ENCODE assay signal across 10 cellular contexts in the genomic region with DNA sequence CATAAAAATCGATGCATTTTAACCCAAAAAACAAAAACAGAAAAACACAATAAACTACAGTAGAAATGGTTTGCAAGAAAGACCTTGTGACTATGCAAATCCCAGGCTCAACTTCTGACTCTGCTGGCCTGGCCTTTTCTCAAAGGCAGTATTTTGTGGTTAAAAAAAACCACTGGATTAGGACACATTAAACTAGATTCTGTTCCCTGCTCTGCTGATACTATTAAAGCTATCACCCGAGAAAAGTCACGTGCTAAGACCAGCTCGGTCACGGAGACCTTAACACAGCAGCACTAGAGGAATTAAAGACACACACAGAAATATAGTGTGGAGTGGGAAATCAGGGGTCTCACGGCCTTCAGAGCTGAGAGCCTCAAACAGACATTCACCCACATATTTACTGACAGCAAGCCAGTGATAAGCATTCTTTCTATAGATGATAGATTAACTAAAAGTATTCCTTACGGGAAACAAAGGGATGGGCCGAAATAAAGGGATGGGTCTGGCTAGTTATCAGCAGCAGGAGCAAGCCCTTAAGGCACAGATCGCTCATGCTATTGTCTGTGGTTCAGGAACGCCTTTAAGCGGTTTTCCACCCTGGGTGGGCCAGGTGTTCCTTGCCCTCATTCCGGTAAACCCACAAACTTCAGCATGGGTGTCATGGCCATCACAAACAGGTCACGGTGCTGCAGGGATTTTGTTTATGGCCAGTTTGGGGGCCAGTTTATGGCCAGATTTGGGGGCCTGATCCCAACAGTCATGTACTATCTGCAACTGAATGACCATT. TPM values are rescaled to one million over a fixed set of nuclear protein-coding genes. Genes with fewer than 3 reads are reported as not detected.
DNase-seq lines count a peak whose midpoint lies in the region; ATAC-seq and TF ChIP-seq lines count a peak whose summit lies in the region.
"Had no signal": no experiment of that assay in that cellular context is flagged by ENCODE, and none has a peak within 500 bp of the region (broad histone marks: within the 10 kb centered on the region; RNA-seq: fewer than 3 reads in every experiment).

No MANE protein-coding gene starts in this region.

- H3K36me3 ChIP-seq in HCT116 (ENCODE audit: control insufficient read depth in 1 of 2, insufficient read depth in 2 of 2, low read length in 2 of 2) (peaks cover 2 to 14% of the 10 kb centered on the region in 2 experiments; a peak in 2 of 4 replicates), SJCRH30 (peaks cover 9% of the 10 kb centered on the region; the same call in 1 of the 2 replicates), smooth muscle cell (ENCODE audit: low read depth) (no peaks in the 10 kb centered on the region)

- no peak overlapping the region for H3K27ac Mint-ChIP-seq in stimulated activated naive B cell treated with anti-CD40 and anti-IgM and Interleukin-4, amounts not matched to agents 10 μg/mL and 1 μg/mL and 100 μg/mL, for 72 hours

- peaks cover 3 to 11% of the 10 kb centered on the region in 2 donors for H3K36me3 Mint-ChIP-seq in stimulated activated naive B cell treated with anti-CD40 and anti-IgM and Interleukin-4, amounts not matched to agents 10 μg/mL and 1 μg/mL and 100 μg/mL, for 72 hours

- intact Hi-C loops in HCT116 (cut with micrococcal nuclease): no loop called here

- H3K4me2 ChIP-seq in HCT116 (ENCODE audit: low read length) (peak overlapping the region; percentile 63), smooth muscle cell (peak overlapping the region; percentile 66)

- H3K27ac ChIP-seq in HCT116 (ENCODE audit: low read depth, low read length) (no peak overlapping the region; the same call in 1 of the 2 replicates), SJCRH30 (peak overlapping the region; percentile 75), smooth muscle cell (ENCODE audit: low read depth) (peak overlapping the region; percentile 90)

- H3K27me3 Mint-ChIP-seq in stimulated activated naive B cell treated with anti-CD40 and anti-IgM and Interleukin-4, amounts not matched to agents 10 μg/mL and 1 μg/mL and 100 μg/mL, for 72 hours: no peaks in the 10 kb centered on the region
- H3K27me3 Mint-ChIP-seq: naive thymus-derived CD8-positive, alpha-beta T cell had no signal

- no peak overlapping the region for H3K4me3 ChIP-seq in HCT116 (replicated peaks in 1 of 2; ENCODE audit: low read depth in 1 of 2, low read length in 2 of 2)
- peak overlapping the region; percentile 31 for H3K4me3 ChIP-seq in SJCRH30
- no peak overlapping the region for H3K4me3 ChIP-seq in smooth muscle cell

- H3K4me1 ChIP-seq in HCT116 (ENCODE audit: control insufficient read depth in 1 of 2, insufficient read depth in 2 of 2, low read length in 2 of 2): peaks cover 13 to 19% of the 10 kb centered on the region in 2 experiments
- H3K4me1 ChIP-seq in SJCRH30: peaks cover 31% of the 10 kb centered on the region
- H3K4me1 ChIP-seq in smooth muscle cell (ENCODE audit: low read depth): peaks cover 8% of the 10 kb centered on the region

- peaks cover 14% of the 10 kb centered on the region for H3F3A ChIP-seq in smooth muscle cell (ENCODE audit: low read depth)

- H3K9ac ChIP-seq in HCT116 (ENCODE audit: low read length) (peak overlapping the region; percentile 10), smooth muscle cell (ENCODE audit: low read depth) (peak overlapping the region; percentile 52)

- CTCF ChIA-PET in HCT116 (lab: Charles Lee): no interaction called here

- DNase-seq in HCT116 (ENCODE audit: low read depth, low spot score): no peak
- peak; percentile 65 to 77 for DNase-seq in SJCRH30
- DNase-seq in glomerular visceral epithelial cell (ENCODE audit: extremely low spot score): peak; percentile 72
- DNase-seq in smooth muscle cell (lab: John Stamatoyannopoulos, UW; ENCODE audit: unreplicated experiment): no peak
- no peak for DNase-seq in stimulated activated naive B cell treated with anti-CD40 and anti-IgM and Interleukin-4, amounts not matched to agents 10 μg/mL and 1 μg/mL and 100 μg/mL, for 72 hours
- no peak for DNase-seq in effector CD4-positive, alpha-beta T cell
- DNase-seq: activated T-cell treated with anti-CD3 and anti-CD28 coated beads for 4 hours; naive thymus-derived CD8-positive, alpha-beta T cell; stimulated activated CD4-positive, alpha-beta T cell treated with anti-CD3 and anti-CD28 coated beads, Interleukin-15, amount 100 ng/mL, for 24 hours had no signal

- TF ChIP-seq RAD21 in HCT116 (IDR thresholded peaks at IDR 0.05; ENCODE audit: low read depth): no peak

- no peak for TF ChIP-seq POLR2A in HCT116 (IDR thresholded peaks at IDR 0.05; ENCODE audit: borderline replicate concordance, extremely low read depth, insufficient read depth, insufficient read length)

- peak; percentile 52 for ATAC-seq in HCT116
- no peak for ATAC-seq in stimulated activated naive B cell treated with anti-CD40 and anti-IgM and Interleukin-4, amounts not matched to agents 10 μg/mL and 1 μg/mL and 100 μg/mL, for 72 hours (replicated peaks)
- no peak for ATAC-seq in HG02588 (IDR thresholded peaks at IDR 0.05; ENCODE audit: unreplicated experiment)
- ATAC-seq: naive thymus-derived CD8-positive, alpha-beta T cell had no signal

- TF ChIP-seq CTCF in HCT116 (IDR thresholded peaks at IDR 0.05 in 2 of 3, conservative IDR thresholded peaks at IDR 0.05 in 1 of 3; ENCODE audit: borderline replicate concordance in 1 of 3, insufficient read depth in 1 of 3, low read depth in 2 of 3, low read length in 2 of 3) (no peak), smooth muscle cell (IDR thresholded peaks at IDR 0.05; ENCODE audit: borderline replicate concordance, insufficient read depth, poor library complexity, severe bottlenecking) (no peak)

- BruUV-seq in HCT116 (replicated peaks; lab: Mats Ljungman, UMichigan): no TSS peak

- H3K4me3 Mint-ChIP-seq in stimulated activated naive B cell treated with anti-CD40 and anti-IgM and Interleukin-4, amounts not matched to agents 10 μg/mL and 1 μg/mL and 100 μg/mL, for 72 hours: no peak overlapping the region
- H3K4me3 Mint-ChIP-seq: naive thymus-derived CD8-positive, alpha-beta T cell had no signal

- H3K9me3 ChIP-seq in HCT116 (ENCODE audit: control insufficient read depth in 1 of 2, insufficient read depth in 1 of 2, low read depth in 1 of 2, low read length in 2 of 2) (no peaks in the 10 kb centered on the region), SJCRH30 (replicated peaks) (no peaks in the 10 kb centered on the region), smooth muscle cell (replicated peaks; ENCODE audit: low read depth) (no peaks in the 10 kb centered on the region)

- H3K79me2 ChIP-seq in HCT116 (ENCODE audit: insufficient read depth, low read length) (no peaks in the 10 kb centered on the region), smooth muscle cell (ENCODE audit: low read depth) (peaks cover 5% of the 10 kb centered on the region)

- H2AFZ ChIP-seq in HCT116 (ENCODE audit: low read depth, low read length, poor library complexity, severe bottlenecking): no peak overlapping the region
- no peak overlapping the region for H2AFZ ChIP-seq in smooth muscle cell (ENCODE audit: low read depth)

- H3K9me3 Mint-ChIP-seq in stimulated activated naive B cell treated with anti-CD40 and anti-IgM and Interleukin-4, amounts not matched to agents 10 μg/mL and 1 μg/mL and 100 μg/mL, for 72 hours: no peaks in the 10 kb centered on the region
- H3K9me3 Mint-ChIP-seq: naive thymus-derived CD8-positive, alpha-beta T cell had no signal

- RAD21 ChIA-PET in HCT116 (lab: Charles Lee; ENCODE audit: low non-redundant PET in 1 of 2, low total read pairs in 2 of 2, uncharacterized antibody in 2 of 2, unreplicated experiment in 2 of 2): no interaction called here

- peaks cover 0 to 8% of the 10 kb centered on the region in 2 donors for H3K4me1 Mint-ChIP-seq in stimulated activated naive B cell treated with anti-CD40 and anti-IgM and Interleukin-4, amounts not matched to agents 10 μg/mL and 1 μg/mL and 100 μg/mL, for 72 hours

- POLR2A ChIA-PET in HCT116 (lab: Charles Lee): no interaction called here

- 38% methylated on average over 13 of the region's 13 CpGs for WGBS in smooth muscle cell (ENCODE audit: low lambda C conversion rate)

- H4K20me1 ChIP-seq in HCT116 (ENCODE audit: insufficient read depth) (no peaks in the 10 kb centered on the region), smooth muscle cell (ENCODE audit: low read depth) (peaks cover 24% of the 10 kb centered on the region)

- no peaks in the 10 kb centered on the region for H3K9me2 ChIP-seq in HCT116 (ENCODE audit: insufficient read depth)

- H3K27me3 ChIP-seq in HCT116 (ENCODE audit: insufficient read depth, low read length) (no peaks in the 10 kb centered on the region), SJCRH30 (no peaks in the 10 kb centered on the region), smooth muscle cell (ENCODE audit: low read depth) (no peaks in the 10 kb centered on the region)

TF ChIP-seq in HCT116, 20 proteins besides CTCF, POLR2A, EP300 and RAD21 (continues in another document):
- TF ChIP-seq, protein P1, sequence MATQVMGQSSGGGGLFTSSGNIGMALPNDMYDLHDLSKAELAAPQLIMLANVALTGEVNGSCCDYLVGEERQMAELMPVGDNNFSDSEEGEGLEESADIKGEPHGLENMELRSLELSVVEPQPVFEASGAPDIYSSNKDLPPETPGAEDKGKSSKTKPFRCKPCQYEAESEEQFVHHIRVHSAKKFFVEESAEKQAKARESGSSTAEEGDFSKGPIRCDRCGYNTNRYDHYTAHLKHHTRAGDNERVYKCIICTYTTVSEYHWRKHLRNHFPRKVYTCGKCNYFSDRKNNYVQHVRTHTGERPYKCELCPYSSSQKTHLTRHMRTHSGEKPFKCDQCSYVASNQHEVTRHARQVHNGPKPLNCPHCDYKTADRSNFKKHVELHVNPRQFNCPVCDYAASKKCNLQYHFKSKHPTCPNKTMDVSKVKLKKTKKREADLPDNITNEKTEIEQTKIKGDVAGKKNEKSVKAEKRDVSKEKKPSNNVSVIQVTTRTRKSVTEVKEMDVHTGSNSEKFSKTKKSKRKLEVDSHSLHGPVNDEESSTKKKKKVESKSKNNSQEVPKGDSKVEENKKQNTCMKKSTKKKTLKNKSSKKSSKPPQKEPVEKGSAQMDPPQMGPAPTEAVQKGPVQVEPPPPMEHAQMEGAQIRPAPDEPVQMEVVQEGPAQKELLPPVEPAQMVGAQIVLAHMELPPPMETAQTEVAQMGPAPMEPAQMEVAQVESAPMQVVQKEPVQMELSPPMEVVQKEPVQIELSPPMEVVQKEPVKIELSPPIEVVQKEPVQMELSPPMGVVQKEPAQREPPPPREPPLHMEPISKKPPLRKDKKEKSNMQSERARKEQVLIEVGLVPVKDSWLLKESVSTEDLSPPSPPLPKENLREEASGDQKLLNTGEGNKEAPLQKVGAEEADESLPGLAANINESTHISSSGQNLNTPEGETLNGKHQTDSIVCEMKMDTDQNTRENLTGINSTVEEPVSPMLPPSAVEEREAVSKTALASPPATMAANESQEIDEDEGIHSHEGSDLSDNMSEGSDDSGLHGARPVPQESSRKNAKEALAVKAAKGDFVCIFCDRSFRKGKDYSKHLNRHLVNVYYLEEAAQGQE (IDR thresholded peaks at IDR 0.05; ENCODE audit: low read depth): no peak
- TF ChIP-seq SRF (IDR thresholded peaks at IDR 0.05; ENCODE audit: low read depth): no peak
- TF ChIP-seq YY1 (IDR thresholded peaks at IDR 0.05; ENCODE audit: extremely low read depth, insufficient replicate concordance, low read depth, low read length): no peak

RNA-seq across cellular contexts. Expression of a gene that starts 16.1 kb away (rescaled TPM):
- total RNA-seq in HCT116 (2021; ENCODE audit: unreplicated experiment) (32.3 TPM), smooth muscle cell (14.5 and 15.0 TPM in 2 replicates)
- 6.8 and 8.8 TPM in 2 replicates for polyA plus RNA-seq in HCT116 (2012)
- 13.1 and 17.7 TPM in 2 replicates for total RNA-seq in SJCRH30 (2014; rRNA removed; shearing (Covaris generic))
- polyA plus RNA-seq in smooth muscle cell: 7.6 and 11.3 TPM in 2 replicates

Comparison
In these comparisons a context has a peak if more than half of its experiments do, and no peak if none do; other contexts are left out.
1. DNase-seq: peak in SJCRH30 (2 of 2) and glomerular visceral epithelial cell (single experiment); none in HCT116 (single experiment), smooth muscle cell (single experiment), stimulated activated naive B cell treated with anti-CD40 and anti-IgM and Interleukin-4, amounts not matched to agents 10 μg/mL and 1 μg/mL and 100 μg/mL, for 72 hours (single experiment) and effector CD4-positive, alpha-beta T cell (single experiment).